In the genomic region with DNA sequence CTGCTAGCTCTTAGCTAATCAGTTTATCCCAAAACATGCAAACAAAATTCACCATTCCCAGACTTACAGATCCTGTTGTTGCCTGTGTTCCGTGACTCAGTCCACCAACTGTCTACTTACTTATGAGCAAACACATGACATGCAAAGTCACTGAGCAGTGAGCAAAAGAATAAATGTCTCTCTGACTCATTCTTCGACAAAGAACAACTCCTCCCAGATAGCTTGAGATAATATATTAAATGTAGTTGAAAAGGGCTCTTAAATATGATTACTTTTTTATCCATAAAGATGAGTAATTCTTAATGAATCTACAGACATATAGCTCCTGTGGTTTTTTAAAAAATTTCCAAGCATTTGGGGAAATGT, we compare ENCODE assay signal across 13 cellular contexts. TPM values are rescaled to one million over a fixed set of nuclear protein-coding genes. Genes with fewer than 3 reads are reported as not detected.
DNase-seq lines count a peak whose midpoint lies in the region; ATAC-seq, FAIRE-seq and TF ChIP-seq lines count a peak whose summit lies in the region.
"Had no signal": no experiment of that assay in that cellular context is flagged by ENCODE, and none has a peak within 500 bp of the region (broad histone marks: within the 10 kb centered on the region; RNA-seq: fewer than 3 reads in every experiment).

No MANE protein-coding gene starts in this region.

- in situ Hi-C loops in brain microvascular endothelial cell (cut with HindIII; ENCODE audit: low pct_ligation_motif_present, low sequenced_read_pairs): no loop called here

- POLR2A ChIA-PET in BJ (lab: Charles Lee): no interaction called here
- POLR2A ChIA-PET in CD4-positive, alpha-beta memory T cell (lab: Charles Lee; ENCODE audit: partially characterized antibody): no interaction called here

- no peaks in the 10 kb centered on the region for H3K27me3 ChIP-seq in BJ (ENCODE audit: control insufficient read depth, insufficient read depth, low read length)
- H3K27me3 ChIP-seq in brain microvascular endothelial cell (replicated peaks): no peaks in the 10 kb centered on the region
- H3K27me3 ChIP-seq in CD4-positive, alpha-beta memory T cell (ENCODE audit: insufficient read depth, low read length): no peaks in the 10 kb centered on the region
- H3K27me3 ChIP-seq: heart left ventricle, vagina had no signal

- peaks cover 13 to 22% of the 10 kb centered on the region in 2 donors for H3K27me3 Mint-ChIP-seq in CD4-positive, alpha-beta memory T cell
- peaks cover 6 to 22% of the 10 kb centered on the region in 2 donors for H3K27me3 Mint-ChIP-seq in stimulated activated naive B cell treated with anti-CD40 and anti-IgM and Interleukin-4, amounts not matched to agents 10 μg/mL and 1 μg/mL and 100 μg/mL, for 72 hours

- H3K9me3 Mint-ChIP-seq in CD4-positive, alpha-beta memory T cell: no peaks in the 10 kb centered on the region
- H3K9me3 Mint-ChIP-seq in stimulated activated naive B cell treated with anti-CD40 and anti-IgM and Interleukin-4, amounts not matched to agents 10 μg/mL and 1 μg/mL and 100 μg/mL, for 72 hours: no peaks in the 10 kb centered on the region

- intact Hi-C loops in CD4-positive, alpha-beta memory T cell (cut with micrococcal nuclease): no loop called here

- H3K27ac ChIP-seq in brain microvascular endothelial cell: peak overlapping the region; percentile 88
- H3K27ac ChIP-seq in CD4-positive, alpha-beta memory T cell (ENCODE audit: low read depth, low read length): no peak overlapping the region
- H3K27ac ChIP-seq: adrenal gland, heart left ventricle, vagina had no signal

- CTCF ChIA-PET in BJ (lab: Yijun Ruan, JAX): interaction anchor here (0.8 to 1.5 kb wide), 3 partner anchors 8 to 116 kb away, joined by 3 to 4 read pairs (median 3); no protein-coding TSS in a partner anchor
- CTCF ChIA-PET in CD4-positive, alpha-beta memory T cell (lab: Charles Lee; ENCODE audit: partially characterized antibody): interaction anchor here (1.2 kb wide), 1 partner anchor 10 kb away, joined by 4 read pairs; no protein-coding TSS in a partner anchor

- DNase-seq in BJ (ENCODE audit: low read depth): peak; percentile 80
- DNase-seq in HTR-8/SVneo (ENCODE audit: insufficient read length, low spot score): peak; percentile 67
- peak; percentile 91 for DNase-seq in brain microvascular endothelial cell
- peak; percentile 66 for DNase-seq in kidney glomerular epithelial cell (lab: John Stamatoyannopoulos, UW)
- DNase-seq in NCI-H748 (lab: John Stamatoyannopoulos, UW; ENCODE audit: unreplicated experiment): no peak
- DNase-seq in CD4-positive, alpha-beta memory T cell: no peak
- no peak for DNase-seq in stimulated activated naive B cell treated with anti-CD40 and anti-IgM and Interleukin-4, amounts not matched to agents 10 μg/mL and 1 μg/mL and 100 μg/mL, for 72 hours
- DNase-seq: activated CD4-positive, alpha-beta T cell treated with anti-CD3 and anti-CD28 coated beads, Interleukin-2, amount 50 U/mL, for 48 hours; heart left ventricle; NCI-H1092 treated with DMSO at 0.1 percent for 48 hours had no signal

- H3K4me3 ChIP-seq in BJ (ENCODE audit: low read depth, low read length) (no peak overlapping the region), brain microvascular endothelial cell (ENCODE audit: low read depth, low read length) (no peak overlapping the region)
- H3K4me3 ChIP-seq in CD4-positive, alpha-beta memory T cell (ENCODE audit: low read length in 2 of 2): no peak overlapping the region
- H3K4me3 ChIP-seq: adrenal gland, heart left ventricle, vagina had no signal

- TF ChIP-seq CTCF in BJ (IDR thresholded peaks at IDR 0.05; ENCODE audit: insufficient read depth, low read depth, low read length): no peak
- TF ChIP-seq CTCF in brain microvascular endothelial cell (IDR thresholded peaks at IDR 0.05; ENCODE audit: low read depth, low read length, missing control alignments): no peak

- no peak for ATAC-seq in HG03342 (IDR thresholded peaks at IDR 0.05; ENCODE audit: unreplicated experiment)
- ATAC-seq in stimulated activated naive B cell treated with anti-CD40 and anti-IgM and Interleukin-4, amounts not matched to agents 10 μg/mL and 1 μg/mL and 100 μg/mL, for 72 hours (replicated peaks): no peak
- ATAC-seq: heart left ventricle had no signal

- H3K4me3 Mint-ChIP-seq in CD4-positive, alpha-beta memory T cell: no peak overlapping the region
- H3K4me3 Mint-ChIP-seq in stimulated activated naive B cell treated with anti-CD40 and anti-IgM and Interleukin-4, amounts not matched to agents 10 μg/mL and 1 μg/mL and 100 μg/mL, for 72 hours: no peak overlapping the region

- H3K36me3 Mint-ChIP-seq in CD4-positive, alpha-beta memory T cell: peaks cover 0 to 4% of the 10 kb centered on the region in 2 donors
- no peaks in the 10 kb centered on the region for H3K36me3 Mint-ChIP-seq in stimulated activated naive B cell treated with anti-CD40 and anti-IgM and Interleukin-4, amounts not matched to agents 10 μg/mL and 1 μg/mL and 100 μg/mL, for 72 hours

- peak overlapping the region in 1 of 7 donors; percentile 58 for H3K27ac Mint-ChIP-seq in CD4-positive, alpha-beta memory T cell
- H3K27ac Mint-ChIP-seq in stimulated activated naive B cell treated with anti-CD40 and anti-IgM and Interleukin-4, amounts not matched to agents 10 μg/mL and 1 μg/mL and 100 μg/mL, for 72 hours: no peak overlapping the region

- H3K4me1 ChIP-seq in CD4-positive, alpha-beta memory T cell (ENCODE audit: insufficient read depth, low read length): no peaks in the 10 kb centered on the region
- H3K4me1 ChIP-seq: adrenal gland, vagina had no signal

- no peak for FAIRE-seq in HTR-8/SVneo (lab: Jason Lieb, UNC)

- H3K4me1 Mint-ChIP-seq in CD4-positive, alpha-beta memory T cell: no peaks in the 10 kb centered on the region
- peaks cover 24 to 39% of the 10 kb centered on the region in 2 donors for H3K4me1 Mint-ChIP-seq in stimulated activated naive B cell treated with anti-CD40 and anti-IgM and Interleukin-4, amounts not matched to agents 10 μg/mL and 1 μg/mL and 100 μg/mL, for 72 hours

- H3K9me3 ChIP-seq in CD4-positive, alpha-beta memory T cell (ENCODE audit: control insufficient read depth in 1 of 2, low read length in 2 of 2): no peaks in the 10 kb centered on the region
- H3K9me3 ChIP-seq: adrenal gland, heart left ventricle, vagina had no signal

- no peaks in the 10 kb centered on the region for H3K36me3 ChIP-seq in BJ (ENCODE audit: control insufficient read depth, insufficient read depth, low read length)
- no peaks in the 10 kb centered on the region for H3K36me3 ChIP-seq in brain microvascular endothelial cell (replicated peaks)
- H3K36me3 ChIP-seq in CD4-positive, alpha-beta memory T cell (ENCODE audit: insufficient read depth, low read length): no peaks in the 10 kb centered on the region
- H3K36me3 ChIP-seq: adrenal gland, heart left ventricle, vagina had no signal

RNA-seq across cellular contexts. Expression of a gene that starts 9.0 kb away (rescaled TPM):
- polyA plus RNA-seq in BJ (2011; rRNA removed): not detected in 2 replicates
- polyA minus RNA-seq in BJ (2011; rRNA and poly(A)+ RNA removed): not detected in 2 replicates
- total RNA-seq in CD4-positive, alpha-beta memory T cell: not detected
- polyA plus RNA-seq in CD4-positive, alpha-beta memory T cell: under 1 TPM in 1 of 2 donors, not detected in 1; 0.32 TPM
- polyA plus RNA-seq: heart left ventricle had no signal

Comparison
In these comparisons a context has a peak if more than half of its experiments do, and no peak if none do; other contexts are left out.
1. DNase-seq: peak in BJ (single experiment), HTR-8/SVneo (single experiment), brain microvascular endothelial cell (single experiment) and kidney glomerular epithelial cell (single experiment); none in NCI-H748 (single experiment), CD4-positive, alpha-beta memory T cell (0 of 5) and stimulated activated naive B cell treated with anti-CD40 and anti-IgM and Interleukin-4, amounts not matched to agents 10 μg/mL and 1 μg/mL and 100 μg/mL, for 72 hours (single experiment).